ENCODE assay signal across 27 cellular contexts in the genomic region with DNA sequence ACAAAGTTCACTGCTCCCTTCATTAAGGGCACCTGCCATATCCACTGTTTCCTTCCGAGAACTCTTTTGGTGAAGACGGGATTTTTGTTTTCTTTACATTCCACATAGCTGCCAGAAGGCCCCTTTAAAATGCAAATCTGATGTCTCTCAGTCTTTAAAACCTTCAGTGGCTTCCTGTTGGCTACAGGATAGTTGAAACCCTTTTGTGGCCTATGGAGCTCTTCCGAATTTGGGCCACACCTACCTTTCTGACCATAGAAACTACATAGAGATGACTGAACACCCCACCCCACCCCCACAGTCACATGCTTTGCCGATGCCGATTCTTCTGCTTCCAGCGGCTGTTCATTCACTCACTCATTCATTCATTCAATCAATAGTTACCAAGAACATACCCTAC.
DNase-seq lines count a peak whose midpoint lies in the region; ATAC-seq and TF ChIP-seq lines count a peak whose summit lies in the region.
"Had no signal": no experiment of that assay in that cellular context is flagged by ENCODE, and none has a peak within 500 bp of the region (broad histone marks: within the 10 kb centered on the region; RNA-seq: fewer than 3 reads in every experiment).

No MANE protein-coding gene starts in this region.

- no peak overlapping the region for H3K4me3 Mint-ChIP-seq in T-cell
- H3K4me3 Mint-ChIP-seq: CD14-positive monocyte; CD8-positive, alpha-beta memory T cell had no signal

- H3K27ac Mint-ChIP-seq in T-cell, result no peak overlapping the region
- H3K27ac Mint-ChIP-seq: CD8-positive, alpha-beta memory T cell had no signal

- intact Hi-C loops in left ventricle myocardium inferior (cut with micrococcal nuclease), result no loop called here

- H3K4me1 Mint-ChIP-seq in T-cell, result no peaks in the 10 kb centered on the region
- H3K4me1 Mint-ChIP-seq: CD8-positive, alpha-beta memory T cell had no signal

- H3K4me3 ChIP-seq in cardiac muscle cell (no peak overlapping the region), left ventricle myocardium inferior (no peak overlapping the region), OCI-LY3 (ENCODE audit: low read length) (peak overlapping the region; percentile 8; the same call in 1 of the 2 replicates), iPS DF 6.9 (ENCODE audit: low read length) (no peak overlapping the region), smooth muscle cell (no peak overlapping the region)
- H3K4me3 ChIP-seq: GM23248, SK-N-MC had no signal

- H3F3A ChIP-seq in smooth muscle cell (ENCODE audit: low read depth), result peaks cover 10% of the 10 kb centered on the region

- CTCF ChIA-PET in T-cell (lab: Charles Lee), result no interaction called here

- WGBS in iPS DF 6.9 (ENCODE audit: insufficient coverage, insufficient read length), result no CpG with 5 or more reads among the region's 6 CpGs
- WGBS in smooth muscle cell (ENCODE audit: low lambda C conversion rate), result 83% methylated on average over 6 of the region's 6 CpGs

- H4K20me1 ChIP-seq in OCI-LY3 (ENCODE audit: insufficient read depth, low read length) (no peaks in the 10 kb centered on the region), smooth muscle cell (ENCODE audit: low read depth) (peaks cover 5% of the 10 kb centered on the region)

- H3K9me3 ChIP-seq in cardiac muscle cell (ENCODE audit: low read depth), result no peaks in the 10 kb centered on the region
- H3K9me3 ChIP-seq in left ventricle myocardium inferior (replicated peaks), result no peaks in the 10 kb centered on the region
- H3K9me3 ChIP-seq in OCI-LY3 (ENCODE audit: insufficient read depth, low read length), result no peaks in the 10 kb centered on the region
- H3K9me3 ChIP-seq in iPS DF 6.9 (ENCODE audit: control insufficient read depth, insufficient read depth, low read length), result no peaks in the 10 kb centered on the region
- H3K9me3 ChIP-seq in smooth muscle cell (replicated peaks; ENCODE audit: low read depth), result no peaks in the 10 kb centered on the region
- H3K9me3 ChIP-seq: BE2C had no signal

- H3K9ac ChIP-seq in OCI-LY3 (ENCODE audit: low read length), result no peak overlapping the region; the same call in 1 of the 2 replicates
- H3K9ac ChIP-seq in smooth muscle cell (ENCODE audit: low read depth), result no peak overlapping the region
- H3K9ac ChIP-seq: GM23248 had no signal

- ATAC-seq in GM18873 (IDR thresholded peaks at IDR 0.05; ENCODE audit: low FRiP score, unreplicated experiment), result no peak
- ATAC-seq in T-cell (replicated peaks in 1 of 4), result no peak
- ATAC-seq: HCT116 had no signal

- H3K27me3 ChIP-seq in cardiac muscle cell, result no peaks in the 10 kb centered on the region
- H3K27me3 ChIP-seq in left ventricle myocardium inferior (ENCODE audit: low read depth), result no peaks in the 10 kb centered on the region
- no peaks in the 10 kb centered on the region for H3K27me3 ChIP-seq in OCI-LY3 (ENCODE audit: low read depth, low read length)
- H3K27me3 ChIP-seq in iPS DF 6.9 (ENCODE audit: control insufficient read depth, insufficient read depth, low read length), result no peaks in the 10 kb centered on the region
- no peaks in the 10 kb centered on the region for H3K27me3 ChIP-seq in smooth muscle cell (ENCODE audit: low read depth)
- H3K27me3 ChIP-seq: BE2C had no signal

- peak overlapping the region; percentile 39 for H3K4me2 ChIP-seq in OCI-LY3 (ENCODE audit: low read length)
- no peak overlapping the region for H3K4me2 ChIP-seq in smooth muscle cell

- H3K36me3 ChIP-seq in cardiac muscle cell, result peaks cover 11% of the 10 kb centered on the region
- no peaks in the 10 kb centered on the region for H3K36me3 ChIP-seq in left ventricle myocardium inferior
- no peaks in the 10 kb centered on the region for H3K36me3 ChIP-seq in OCI-LY3 (replicated peaks; ENCODE audit: low read depth, low read length)
- H3K36me3 ChIP-seq in iPS DF 6.9 (ENCODE audit: control insufficient read depth, insufficient read depth, low read length), result no peaks in the 10 kb centered on the region
- peaks cover 4% of the 10 kb centered on the region for H3K36me3 ChIP-seq in smooth muscle cell (ENCODE audit: low read depth)

- no peaks in the 10 kb centered on the region for H3K27me3 Mint-ChIP-seq in T-cell
- H3K27me3 Mint-ChIP-seq: CD8-positive, alpha-beta memory T cell had no signal

- H3K79me2 ChIP-seq in OCI-LY3 (ENCODE audit: low read length) (0 out of 2 replicates have a peak, but pooled peaks cover 4% of the 10 kb centered on the region), smooth muscle cell (ENCODE audit: low read depth) (no peaks in the 10 kb centered on the region)

- POLR2A ChIA-PET in T-cell (lab: Charles Lee), result no interaction called here

- DNase-seq in cardiac muscle cell (ENCODE audit: low read depth in 1 of 2, low spot score in 1 of 2) (no peak), left ventricle myocardium inferior (no peak), iPS DF 6.9 (ENCODE audit: low read depth, low spot score) (peak; percentile 13), smooth muscle cell (lab: John Stamatoyannopoulos, UW; ENCODE audit: unreplicated experiment) (no peak), T-cell (no peak)
- DNase-seq in stimulated activated CD4-positive, alpha-beta T cell treated with anti-CD3 and anti-CD28 coated beads, Interleukin-12 subunit alpha, Interleukin-12 subunit beta, amount 100 ng/mL, for 4 hours, result no peak
- DNase-seq: 8988T; ACHN; BE2C; Calu3; CD8-positive, alpha-beta memory T cell; DND-41; GM23248; NCI-H1092; NCI-H1417 treated with DMSO at 0.1 percent for 48 hours; NCI-H187; NCI-H2081 treated with DMSO at 0.1 percent for 48 hours; NCI-H2171; NCI-H226; NCI-H510A; NCI-H69; SIG-M5 had no signal

- H2AFZ ChIP-seq in OCI-LY3 (ENCODE audit: low read depth, low read length) (no peak overlapping the region), smooth muscle cell (ENCODE audit: low read depth) (no peak overlapping the region)
- H2AFZ ChIP-seq: GM23248 had no signal

- H3K27ac ChIP-seq in cardiac muscle cell (peak overlapping the region; percentile 98), left ventricle myocardium inferior (replicated peaks) (no peak overlapping the region), OCI-LY3 (ENCODE audit: low read length) (no peak overlapping the region), iPS DF 6.9 (ENCODE audit: low read length) (no peak overlapping the region), smooth muscle cell (ENCODE audit: low read depth) (no peak overlapping the region)
- H3K27ac ChIP-seq: GM23248, SK-N-MC had no signal

- H3K4me1 ChIP-seq in cardiac muscle cell (ENCODE audit: low read depth) (peaks cover 30% of the 10 kb centered on the region), left ventricle myocardium inferior (peaks cover 6% of the 10 kb centered on the region), OCI-LY3 (ENCODE audit: low read length) (peaks cover 19% of the 10 kb centered on the region), iPS DF 6.9 (ENCODE audit: control insufficient read depth, insufficient read depth, low read length) (peaks cover 4% of the 10 kb centered on the region; the same call in 1 of the 2 replicates), smooth muscle cell (ENCODE audit: low read depth) (no peaks in the 10 kb centered on the region)
- H3K4me1 ChIP-seq: BE2C had no signal

- no peak for TF ChIP-seq CTCF in cardiac muscle cell (IDR thresholded peaks at IDR 0.05; ENCODE audit: low read depth, low read length)
- TF ChIP-seq CTCF in left ventricle myocardium inferior (IDR thresholded peaks at IDR 0.05; ENCODE audit: borderline replicate concordance), result no peak
- no peak for TF ChIP-seq CTCF in OCI-LY3 (IDR thresholded peaks at IDR 0.05; ENCODE audit: low read depth, low read length)
- no peak for TF ChIP-seq CTCF in smooth muscle cell (IDR thresholded peaks at IDR 0.05; ENCODE audit: borderline replicate concordance, insufficient read depth, poor library complexity, severe bottlenecking)

- peaks cover 6 to 10% (median 7%) of the 10 kb centered on the region in 3 donors for H3K9me3 Mint-ChIP-seq in T-cell
- H3K9me3 Mint-ChIP-seq: CD14-positive monocyte had no signal

- H3K36me3 Mint-ChIP-seq in T-cell, result no peaks in the 10 kb centered on the region
- H3K36me3 Mint-ChIP-seq: CD14-positive monocyte; CD8-positive, alpha-beta memory T cell had no signal
